16 cellular contexts compared by ENCODE assay signal in the genomic region with DNA sequence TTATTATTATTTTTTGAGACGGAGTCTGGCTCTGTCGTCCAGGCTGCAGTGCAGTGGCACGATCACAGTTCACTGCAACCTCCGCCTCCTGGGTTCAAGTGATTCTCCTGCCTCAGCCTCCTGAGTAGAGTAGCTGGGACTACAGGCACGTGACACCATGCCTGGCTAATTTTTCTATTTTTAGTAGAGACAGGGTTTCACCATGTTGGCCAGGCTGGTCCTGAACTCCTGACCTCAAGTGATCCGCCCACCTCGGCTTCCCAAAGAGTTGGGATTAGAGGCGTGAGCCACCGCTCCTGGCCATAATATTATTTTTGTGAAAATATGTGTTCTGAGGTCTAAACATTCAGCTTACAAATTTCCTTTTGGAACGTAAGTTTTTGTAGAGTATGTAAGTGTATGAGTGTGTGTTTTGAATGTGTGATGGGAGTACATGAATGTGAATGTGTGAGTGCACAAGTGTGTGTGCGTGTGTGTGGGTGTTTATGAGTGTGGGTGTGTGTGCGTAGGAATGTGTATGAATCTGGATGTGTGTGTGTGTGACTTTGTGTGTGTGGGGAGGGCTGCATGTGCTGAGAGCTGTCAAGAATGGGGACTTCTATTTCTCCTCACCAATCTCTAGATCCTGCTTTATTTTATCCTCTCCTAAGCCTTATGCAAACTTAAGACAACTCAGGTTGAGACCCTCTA. TPM values are rescaled to one million over a fixed set of nuclear protein-coding genes. Genes with fewer than 3 reads are reported as not detected.
DNase-seq lines count a peak whose midpoint lies in the region; ATAC-seq and TF ChIP-seq lines count a peak whose summit lies in the region.
"Had no signal": no experiment of that assay in that cellular context is flagged by ENCODE, and none has a peak within 500 bp of the region (broad histone marks: within the 10 kb centered on the region; RNA-seq: fewer than 3 reads in every experiment).

No MANE protein-coding gene starts in this region.

- H2AFZ ChIP-seq in IMR-90 (replicated peaks; ENCODE audit: low read length, poor library complexity) (no peak overlapping the region), hepatocyte (no peak overlapping the region), trophoblast cell (ENCODE audit: insufficient read depth, low read length, poor library complexity) (no peak overlapping the region)

- H3K79me2 ChIP-seq in hepatocyte, result no peaks in the 10 kb centered on the region
- H3K79me2 ChIP-seq in trophoblast cell (ENCODE audit: control insufficient read depth, insufficient read depth, low read length, poor library complexity), result no peaks in the 10 kb centered on the region

- no peak overlapping the region for H3K56ac ChIP-seq in IMR-90 (ENCODE audit: extremely low read depth, insufficient read depth, low read length)

- no peak overlapping the region for H3K4me3 ChIP-seq in IMR-90 (ENCODE audit: insufficient read depth, low read depth, low read length)
- no peak overlapping the region for H3K4me3 ChIP-seq in hepatocyte
- no peak overlapping the region for H3K4me3 ChIP-seq in trophoblast cell (ENCODE audit: low read depth, low read length)
- H3K4me3 ChIP-seq: HAP-1 had no signal

- no peak overlapping the region for H2BK12ac ChIP-seq in trophoblast cell (ENCODE audit: low read length)

- no peaks in the 10 kb centered on the region for H3K9me3 Mint-ChIP-seq in activated CD4-positive, alpha-beta T cell treated with anti-CD3 and anti-CD28 coated beads for 36 hours (ENCODE audit: low read depth)
- H3K9me3 Mint-ChIP-seq in activated T-helper 1 cell treated with anti-CD3 and anti-CD28 coated beads, Interleukin-12 subunit alpha, Interleukin-12 subunit beta, Interleukin-2, Interleukin-4 antibody, amounts not matched to agents 30 ng/mL and 10 ng/mL and 1 ng/mL, durations not matched to agents 14 hours and 24 hours and 36 hours, result no peaks in the 10 kb centered on the region

- no peaks in the 10 kb centered on the region for H3K9me3 ChIP-seq in IMR-90 (ENCODE audit: control insufficient read depth, insufficient read depth, low read length)
- no peaks in the 10 kb centered on the region for H3K9me3 ChIP-seq in hepatocyte (ENCODE audit: low read depth)
- no peaks in the 10 kb centered on the region for H3K9me3 ChIP-seq in trophoblast cell (ENCODE audit: insufficient read depth, low read depth, low read length)
- H3K9me3 ChIP-seq: HAP-1 had no signal

- BruUV-seq in IMR-90 (replicated peaks; lab: Mats Ljungman, UMichigan), result no TSS peak

- H4K91ac ChIP-seq in IMR-90 (ENCODE audit: insufficient read depth, low read depth, low read length), result no peak overlapping the region; the same call in 1 of the 2 replicates
- no peak overlapping the region for H4K91ac ChIP-seq in trophoblast cell (ENCODE audit: low read depth, low read length)

- H2BK15ac ChIP-seq in IMR-90 (ENCODE audit: low read depth, low read length), result no peak overlapping the region

- H4K12ac ChIP-seq in trophoblast cell (ENCODE audit: low read depth, low read length), result no peak overlapping the region

- no peak overlapping the region for H2AK9ac ChIP-seq in IMR-90 (replicated peaks; ENCODE audit: low read depth, low read length, poor library complexity)

- H3K9ac ChIP-seq in IMR-90 (ENCODE audit: low read depth, low read length) (no peak overlapping the region), trophoblast cell (ENCODE audit: low read length) (no peak overlapping the region)

- intact Hi-C loops in activated CD4-positive, alpha-beta T cell treated with anti-CD3 and anti-CD28 coated beads for 36 hours (cut with DNase I, micrococcal nuclease), result loop anchor here (2.0 to 10.0 kb wide), 10 partner anchors 41 to 862 kb away; a partner anchor contains a TSS
- intact Hi-C loops in IMR-90 (cut with micrococcal nuclease), result loop anchor here (5.0 kb wide), 6 partner anchors 72 to 1192 kb away; no protein-coding TSS in a partner anchor
- intact Hi-C loops in activated T-helper 1 cell treated with anti-CD3 and anti-CD28 coated beads, Interleukin-12 subunit alpha, Interleukin-12 subunit beta, Interleukin-2, Interleukin-4 antibody, amounts not matched to agents 30 ng/mL and 10 ng/mL and 1 ng/mL, durations not matched to agents 14 hours and 24 hours and 36 hours (cut with micrococcal nuclease), result loop anchor here (2.0 to 5.0 kb wide), 9 partner anchors 41 to 1192 kb away; a partner anchor contains a TSS

- H3K27me3 ChIP-seq in IMR-90 (ENCODE audit: control insufficient read depth, insufficient read depth, low read length) (no peaks in the 10 kb centered on the region), hepatocyte (no peaks in the 10 kb centered on the region), trophoblast cell (ENCODE audit: insufficient read depth, low read length) (no peaks in the 10 kb centered on the region)

- no peak for TF ChIP-seq CTCF in IMR-90 (conservative IDR thresholded peaks at IDR 0.05; ENCODE audit: low read depth, low read length)
- TF ChIP-seq CTCF in hepatocyte (IDR thresholded peaks at IDR 0.05; ENCODE audit: poor library complexity), result no peak

- no peak overlapping the region for H4K5ac ChIP-seq in IMR-90 (ENCODE audit: low read depth, low read length)

- H2BK20ac ChIP-seq in IMR-90 (ENCODE audit: low read depth, low read length), result no peak overlapping the region

- H3K4me1 Mint-ChIP-seq in activated CD4-positive, alpha-beta T cell treated with anti-CD3 and anti-CD28 coated beads for 36 hours, result peaks cover 24% of the 10 kb centered on the region
- peaks cover 41% of the 10 kb centered on the region for H3K4me1 Mint-ChIP-seq in activated T-helper 1 cell treated with anti-CD3 and anti-CD28 coated beads, Interleukin-12 subunit alpha, Interleukin-12 subunit beta, Interleukin-2, Interleukin-4 antibody, amounts not matched to agents 30 ng/mL and 10 ng/mL and 1 ng/mL, durations not matched to agents 14 hours and 24 hours and 36 hours (ENCODE audit: low read depth)

- H3K23ac ChIP-seq in IMR-90 (ENCODE audit: low read depth, low read length), result no peak overlapping the region
- H3K23ac ChIP-seq in trophoblast cell (ENCODE audit: low read length), result peak overlapping the region; percentile 83

- no peak for DNase-seq in activated CD4-positive, alpha-beta T cell treated with anti-CD3 and anti-CD28 coated beads for 36 hours
- DNase-seq in activated CD4-positive, alpha-beta T cell treated with anti-CD3 and anti-CD28 coated beads, Interleukin-2, amount 50 U/mL, for 4 hours, result no peak
- DNase-seq in IMR-90, result no peak
- DNase-seq in hepatocyte (ENCODE audit: low spot score), result no peak
- DNase-seq in trophoblast cell, result no peak
- DNase-seq in activated T-helper 1 cell treated with anti-CD3 and anti-CD28 coated beads, Interleukin-12 subunit alpha, Interleukin-12 subunit beta, Interleukin-2, Interleukin-4 antibody, amounts not matched to agents 30 ng/mL and 10 ng/mL and 1 ng/mL, durations not matched to agents 14 hours and 24 hours and 36 hours (ENCODE audit: low spot score), result no peak
- DNase-seq: KG1, NCI-H1092 treated with DMSO at 0.1 percent for 48 hours, NCI-H1694 treated with DMSO at 0.1 percent for 48 hours, NCI-H748 treated with DMSO at 0.1 percent for 48 hours, Right ventricle myocardium superior had no signal

- H3K27ac ChIP-seq in IMR-90 (ENCODE audit: insufficient read depth, low read length), result no peak overlapping the region
- peak overlapping the region; percentile 74 for H3K27ac ChIP-seq in hepatocyte
- no peak overlapping the region for H3K27ac ChIP-seq in trophoblast cell (ENCODE audit: low read depth, low read length)
- H3K27ac ChIP-seq: 22Rv1 had no signal

- H3K36me3 Mint-ChIP-seq in activated CD4-positive, alpha-beta T cell treated with anti-CD3 and anti-CD28 coated beads for 36 hours (ENCODE audit: low read depth), result no peaks in the 10 kb centered on the region
- no peaks in the 10 kb centered on the region for H3K36me3 Mint-ChIP-seq in activated T-helper 1 cell treated with anti-CD3 and anti-CD28 coated beads, Interleukin-12 subunit alpha, Interleukin-12 subunit beta, Interleukin-2, Interleukin-4 antibody, amounts not matched to agents 30 ng/mL and 10 ng/mL and 1 ng/mL, durations not matched to agents 14 hours and 24 hours and 36 hours (ENCODE audit: low read depth)

- peak overlapping the region; percentile 23 for H3K27ac Mint-ChIP-seq in activated CD4-positive, alpha-beta T cell treated with anti-CD3 and anti-CD28 coated beads for 36 hours
- H3K27ac Mint-ChIP-seq in activated T-helper 1 cell treated with anti-CD3 and anti-CD28 coated beads, Interleukin-12 subunit alpha, Interleukin-12 subunit beta, Interleukin-2, Interleukin-4 antibody, amounts not matched to agents 30 ng/mL and 10 ng/mL and 1 ng/mL, durations not matched to agents 14 hours and 24 hours and 36 hours, result no peak overlapping the region

- no peak for TF ChIP-seq RAD21 in IMR-90 (IDR thresholded peaks at IDR 0.05; ENCODE audit: low read length)

- H4K20me1 ChIP-seq in IMR-90 (ENCODE audit: insufficient read depth, low read length), result no peaks in the 10 kb centered on the region
- H4K20me1 ChIP-seq in hepatocyte (ENCODE audit: insufficient read depth, poor library complexity, severe bottlenecking), result no peaks in the 10 kb centered on the region

- no peak for TF ChIP-seq POLR2A in IMR-90 (IDR thresholded peaks at IDR 0.05; ENCODE audit: low read depth, low read length)

- in situ Hi-C loops in IMR-90 (cut with MboI; ENCODE audit: low sequenced_read_pairs), result no loop called here

- H3K4me2 ChIP-seq in IMR-90 (ENCODE audit: low read depth, low read length) (no peak overlapping the region), hepatocyte (no peak overlapping the region), trophoblast cell (ENCODE audit: low read length) (no peak overlapping the region)

- no peaks in the 10 kb centered on the region for H3K27me3 Mint-ChIP-seq in activated CD4-positive, alpha-beta T cell treated with anti-CD3 and anti-CD28 coated beads for 36 hours
- no peaks in the 10 kb centered on the region for H3K27me3 Mint-ChIP-seq in activated T-helper 1 cell treated with anti-CD3 and anti-CD28 coated beads, Interleukin-12 subunit alpha, Interleukin-12 subunit beta, Interleukin-2, Interleukin-4 antibody, amounts not matched to agents 30 ng/mL and 10 ng/mL and 1 ng/mL, durations not matched to agents 14 hours and 24 hours and 36 hours (ENCODE audit: insufficient read depth)

- no peak for ATAC-seq in activated CD4-positive, alpha-beta T cell treated with anti-CD3 and anti-CD28 coated beads for 36 hours
- ATAC-seq in IMR-90 (ENCODE audit: low read depth) (no peak), HG02623 (IDR thresholded peaks at IDR 0.05; ENCODE audit: unreplicated experiment) (no peak), GM19023 (IDR thresholded peaks at IDR 0.05; ENCODE audit: unreplicated experiment) (no peak)
- ATAC-seq: SK-N-SH treated with all-trans-retinoic acid at 6 μM for 48 hours had no signal

- H3K9me1 ChIP-seq in IMR-90 (ENCODE audit: insufficient read depth, low read length), result peaks cover 3% of the 10 kb centered on the region; the same call in 1 of the 2 replicates

- no peaks in the 10 kb centered on the region for H3K9me2 ChIP-seq in hepatocyte (replicated peaks; ENCODE audit: insufficient read depth)

- no peak overlapping the region for H3K4ac ChIP-seq in IMR-90 (ENCODE audit: low read depth, low read length)
- H3K4ac ChIP-seq in trophoblast cell (ENCODE audit: low read depth, low read length), result no peak overlapping the region

- CTCF ChIA-PET in activated CD4-positive, alpha-beta T cell treated with anti-CD3 and anti-CD28 coated beads for 36 hours (lab: Charles Lee), result no interaction called here
- CTCF ChIA-PET in IMR-90 (lab: Yijun Ruan, JAX), result interaction anchor here (1.3 kb wide), 1 partner anchor 56 kb away, joined by 4 read pairs; no protein-coding TSS in a partner anchor

- no peak overlapping the region for H3K4me3 Mint-ChIP-seq in activated CD4-positive, alpha-beta T cell treated with anti-CD3 and anti-CD28 coated beads for 36 hours
- H3K4me3 Mint-ChIP-seq in activated T-helper 1 cell treated with anti-CD3 and anti-CD28 coated beads, Interleukin-12 subunit alpha, Interleukin-12 subunit beta, Interleukin-2, Interleukin-4 antibody, amounts not matched to agents 30 ng/mL and 10 ng/mL and 1 ng/mL, durations not matched to agents 14 hours and 24 hours and 36 hours, result no peak overlapping the region

- H3K4me1 ChIP-seq in IMR-90 (ENCODE audit: control insufficient read depth, insufficient read depth, low read length) (peaks cover 6% of the 10 kb centered on the region), hepatocyte (ENCODE audit: insufficient read depth) (peaks cover 42% of the 10 kb centered on the region), trophoblast cell (ENCODE audit: control insufficient read depth in 1 of 2, insufficient read depth in 2 of 2, low read length in 2 of 2) (peaks cover 10 to 11% of the 10 kb centered on the region in 2 experiments)

- 100% methylated on average over 2 of the region's 12 CpGs; no CpG with 5 or more reads in 1 of the 2 experiments for WGBS in IMR-90 (ENCODE audit: extremely low coverage in 2 of 2, insufficient read length in 1 of 2), 2 experiments
- WGBS in hepatocyte (ENCODE audit: low lambda C conversion rate, missing lambda C conversion rate), result 89% methylated on average over 12 of the region's 12 CpGs
- 100% methylated on average over 1 of the region's 12 CpGs for WGBS in trophoblast cell (ENCODE audit: extremely low coverage, insufficient coverage, insufficient read length)

- H3K79me1 ChIP-seq in IMR-90 (ENCODE audit: low read depth in 1 of 2, low read length in 2 of 2), result no peaks in the 10 kb centered on the region
- H3K79me1 ChIP-seq in trophoblast cell (ENCODE audit: low read length), result peaks cover 4% of the 10 kb centered on the region

- H3K14ac ChIP-seq in IMR-90 (replicated peaks; ENCODE audit: low read depth, low read length) (no peak overlapping the region), trophoblast cell (ENCODE audit: low read length) (no peak overlapping the region)

- H3K36me3 ChIP-seq in IMR-90 (ENCODE audit: control insufficient read depth, insufficient read depth, low read length) (no peaks in the 10 kb centered on the region), hepatocyte (replicated peaks; ENCODE audit: insufficient read depth, low read depth) (no peaks in the 10 kb centered on the region), trophoblast cell (ENCODE audit: control insufficient read depth in 1 of 2, insufficient read depth in 2 of 2, low read length in 2 of 2) (no peaks in the 10 kb centered on the region)
- H3K36me3 ChIP-seq: HAP-1 had no signal

- H4K8ac ChIP-seq in IMR-90 (ENCODE audit: low read depth in 2 of 2, low read length in 2 of 2), result no peak overlapping the region
- no peak overlapping the region for H4K8ac ChIP-seq in trophoblast cell (ENCODE audit: low read depth, low read length)

- no peak overlapping the region for H3K18ac ChIP-seq in IMR-90 (ENCODE audit: low read depth, low read length)
- H3K18ac ChIP-seq in trophoblast cell (ENCODE audit: low read length), result no peak overlapping the region

- H2BK120ac ChIP-seq in IMR-90 (ENCODE audit: low read depth, low read length) (no peak overlapping the region), trophoblast cell (ENCODE audit: insufficient read depth, low read length, poor library complexity) (no peak overlapping the region)

- H2AK5ac ChIP-seq in IMR-90 (ENCODE audit: low read depth, low read length), result peak overlapping the region; percentile 61; the same call in 1 of the 2 replicates
- no peak overlapping the region for H2AK5ac ChIP-seq in trophoblast cell (ENCODE audit: low read length)

- POLR2A ChIA-PET in activated CD4-positive, alpha-beta T cell treated with anti-CD3 and anti-CD28 coated beads for 36 hours (lab: Charles Lee), result no interaction called here
- POLR2A ChIA-PET in IMR-90 (lab: Charles Lee; ENCODE audit: unreplicated experiment), result no interaction called here

- dilution Hi-C loops in IMR-90 (cut with HindIII; ENCODE audit: low sequenced_read_pairs, unreplicated experiment), result no loop called here

- H2BK5ac ChIP-seq in IMR-90 (ENCODE audit: low read depth, low read length, poor library complexity, severe bottlenecking), result peak overlapping the region; percentile 16
- no peak overlapping the region for H2BK5ac ChIP-seq in trophoblast cell (ENCODE audit: low read depth, low read length, poor library complexity)

RNA-seq across cellular contexts. Expression of a gene that starts 5.7 kb away (rescaled TPM):
- 10 to 100 TPM; 28.9 to 32.8 TPM for total RNA-seq in activated CD4-positive, alpha-beta T cell treated with anti-CD3 and anti-CD28 coated beads for 36 hours
- 4.8 and 8.1 TPM in 2 replicates for total RNA-seq in IMR-90 (2012; rRNA removed)
- 9.0 and 10.5 TPM in 2 replicates for polyA plus RNA-seq in IMR-90 (2012; rRNA removed)
- 3.4 and 5.8 TPM in 2 replicates for polyA plus RNA-seq in IMR-90 (2012; cell fraction: cytosol; rRNA removed)
- 1.1 and 4.5 TPM in 2 replicates for polyA plus RNA-seq in IMR-90 (2012; cell fraction: nucleus; rRNA removed; ENCODE audit: low replicate concordance)
- 82.4 and 88.5 TPM in 2 replicates for total RNA-seq in hepatocyte
- 97.9 and 108 TPM in 2 replicates for polyA plus RNA-seq in hepatocyte
- polyA plus RNA-seq in trophoblast cell (2013), result 53.9 and 57.1 TPM in 2 replicates
- 22.4 and 23.0 TPM in 2 replicates for total RNA-seq in activated T-helper 1 cell treated with anti-CD3 and anti-CD28 coated beads, Interleukin-12 subunit alpha, Interleukin-12 subunit beta, Interleukin-2, Interleukin-4 antibody, amounts not matched to agents 30 ng/mL and 10 ng/mL and 1 ng/mL, durations not matched to agents 14 hours and 24 hours and 36 hours
